In genomic region chr9:20693068-20693467, GRCh38 we compare ENCODE assay signal across 23 cellular contexts. TPM values are rescaled to one million over a fixed set of nuclear protein-coding genes. Genes with fewer than 3 reads are reported as not detected.
DNase-seq lines count a peak whose midpoint lies in the region; ATAC-seq, FAIRE-seq and TF ChIP-seq lines count a peak whose summit lies in the region.
"Had no signal": no experiment of that assay in that cellular context is flagged by ENCODE, and none has a peak within 500 bp of the region (broad histone marks: within the 10 kb centered on the region; RNA-seq: fewer than 3 reads in every experiment).

No MANE protein-coding gene starts in this region.

- H3K36me3 ChIP-seq in HepG2 (replicated peaks in 1 of 2; ENCODE audit: control insufficient read depth in 1 of 2, insufficient read depth in 2 of 2, low read length in 2 of 2) (no peaks in the 10 kb centered on the region), right lobe of liver (no peaks in the 10 kb centered on the region), adipocyte (ENCODE audit: control insufficient read depth, insufficient read depth, low read length, severe bottlenecking) (peaks cover 4% of the 10 kb centered on the region), upper lobe of right lung (no peaks in the 10 kb centered on the region)
- H3K36me3 ChIP-seq: heart right ventricle had no signal

- peaks cover 65% of the 10 kb centered on the region for H3K4me1 ChIP-seq in HepG2 (ENCODE audit: insufficient read depth, low read length)
- H3K4me1 ChIP-seq in right lobe of liver: no peaks in the 10 kb centered on the region
- peaks cover 26% of the 10 kb centered on the region for H3K4me1 ChIP-seq in adipocyte (ENCODE audit: control insufficient read depth, insufficient read depth, low read length)
- no peaks in the 10 kb centered on the region for H3K4me1 ChIP-seq in upper lobe of right lung

- H3K27me3 ChIP-seq in HepG2 (ENCODE audit: control insufficient read depth in 1 of 2, insufficient read depth in 2 of 2, low read length in 2 of 2) (no peaks in the 10 kb centered on the region), right lobe of liver (no peaks in the 10 kb centered on the region), adipocyte (replicated peaks; ENCODE audit: control insufficient read depth, insufficient read depth, low read length) (no peaks in the 10 kb centered on the region), upper lobe of right lung (no peaks in the 10 kb centered on the region)
- H3K27me3 ChIP-seq: heart right ventricle had no signal

- no peaks in the 10 kb centered on the region for H4K20me1 ChIP-seq in HepG2 (ENCODE audit: insufficient read depth, low read length)

- POLR2A ChIA-PET in HepG2 (lab: Yijun Ruan, JAX): interaction anchor here (1.6 kb wide), 1 partner anchor 9 kb away, joined by 30 read pairs; the partner anchor contains the start of gene FOCAD

- DNase-seq in HepG2 (ENCODE audit: low spot score) (no peak), right lobe of liver (no peak), adipocyte (ENCODE audit: low read depth) (peak; percentile 29), iris pigment epithelial cell (ENCODE audit: low read depth) (peak; percentile 47), upper lobe of right lung (no peak), NCI-H345 (lab: John Stamatoyannopoulos, UW) (no peak), NCI-H1694 (lab: John Stamatoyannopoulos, UW) (no peak)
- DNase-seq: activated CD4-positive, alpha-beta T cell treated with anti-CD3 and anti-CD28 coated beads, Interleukin-2, amount 50 U/mL, for 4 hours; activated T-cell treated with anti-CD3 and anti-CD28 coated beads, Interleukin-2, amount 50 U/mL, for 4 hours; CD8-positive, alpha-beta T cell; DND-41; heart right ventricle; HFFc6; NCI-H1092; NCI-H2107; NCI-H524 treated with DMSO at 0.1 percent for 48 hours; occipital lobe; stimulated activated CD4-positive, alpha-beta T cell treated with anti-CD3 and anti-CD28 coated beads, Interleukin-4, amount 100 ng/mL, for 1 hour; substantia nigra; SW 1271 had no signal

- no peak for TF ChIP-seq POLR2A in HepG2 (IDR thresholded peaks at IDR 0.05; ENCODE audit: insufficient read depth in 1 of 2, low read depth in 2 of 2, low read length in 2 of 2)
- TF ChIP-seq POLR2A in right lobe of liver (IDR thresholded peaks at IDR 0.05): no peak

- in situ Hi-C loops in HepG2 (cut with HindIII; ENCODE audit: extremely low pct_ligation_motif_present, low pct_unique_long_range_greater_than_20kb): no loop called here

- TF ChIP-seq CTCF in HepG2 (CRISPR knock-in tag; IDR thresholded peaks at IDR 0.05) (no peak), right lobe of liver (IDR thresholded peaks at IDR 0.05) (no peak), upper lobe of right lung (IDR thresholded peaks at IDR 0.05) (no peak)

- H3K9me3 ChIP-seq in HepG2 (ENCODE audit: low read length): no peaks in the 10 kb centered on the region
- H3K9me3 ChIP-seq in right lobe of liver: no peaks in the 10 kb centered on the region
- H3K9me3 ChIP-seq in adipocyte (ENCODE audit: control insufficient read depth, low read length): no peaks in the 10 kb centered on the region
- no peaks in the 10 kb centered on the region for H3K9me3 ChIP-seq in upper lobe of right lung
- H3K9me3 ChIP-seq: heart right ventricle had no signal

- TF ChIP-seq EP300 in HepG2 (IDR thresholded peaks at IDR 0.05; ENCODE audit: low read depth in 2 of 2, low read length in 2 of 2): no peak
- TF ChIP-seq EP300 in HepG2 (CRISPR knock-in tag; IDR thresholded peaks at IDR 0.05; ENCODE audit: borderline replicate concordance): no peak

- WGBS in HepG2 (ENCODE audit: low lambda C conversion rate): 83% methylated on average over 4 of the region's 4 CpGs
- WGBS in right lobe of liver (ENCODE audit: insufficient coverage, low coverage, low lambda C conversion rate, missing lambda C conversion rate): 88% methylated on average over 4 of the region's 4 CpGs

- TF ChIP-seq RAD21 in HepG2 (CRISPR knock-in tag; IDR thresholded peaks at IDR 0.05): no peak

- FAIRE-seq in HepG2 (lab: Jason Lieb, UNC): no peak
- FAIRE-seq: endothelial cell of umbilical vein had no signal

- H3K9ac ChIP-seq in HepG2 (ENCODE audit: insufficient read depth, low read depth, low read length): peak overlapping the region; percentile 59
- H3K9ac ChIP-seq in adipocyte (ENCODE audit: low read length): no peak overlapping the region

- intact Hi-C loops in HepG2 (cut with micrococcal nuclease; ENCODE audit: unreplicated experiment) (no loop called here), right lobe of liver (cut with DNase I) (no loop called here), upper lobe of right lung (cut with DNase I) (no loop called here)

- no TSS peak for BruUV-seq in HepG2 (replicated peaks; lab: Mats Ljungman, UMichigan)

- H3K4me2 ChIP-seq in HepG2 (ENCODE audit: low read depth, low read length): peak overlapping the region; percentile 74

- CTCF ChIA-PET in HepG2 (lab: Yijun Ruan, JAX; ENCODE audit: low intra/inter-chr PET ratio, low total read pairs): no interaction called here

- H3K4me3 ChIP-seq in HepG2 (replicated peaks in 1 of 3; ENCODE audit: insufficient read depth in 1 of 3, low read depth in 2 of 3, low read length in 3 of 3): peak overlapping the region in 1 of 3 experiments; percentile 40; a peak in 1 of 6 replicates
- H3K4me3 ChIP-seq in right lobe of liver: no peak overlapping the region
- no peak overlapping the region for H3K4me3 ChIP-seq in adipocyte (ENCODE audit: low read length)
- H3K4me3 ChIP-seq in upper lobe of right lung: no peak overlapping the region
- H3K4me3 ChIP-seq: heart right ventricle had no signal

- peaks cover 37% of the 10 kb centered on the region for H3K79me2 ChIP-seq in HepG2 (ENCODE audit: insufficient read depth, low read length)

- H3K27ac ChIP-seq in HepG2 (ENCODE audit: extremely low read length, insufficient read depth, low read length) (peak overlapping the region; percentile 76), right lobe of liver (no peak overlapping the region), upper lobe of right lung (no peak overlapping the region)
- H3K27ac ChIP-seq: heart right ventricle had no signal

- peak; percentile 14 for ATAC-seq in HepG2
- no peak for ATAC-seq in right lobe of liver
- ATAC-seq in upper lobe of right lung: peak; percentile 82
- ATAC-seq in HG03521 (IDR thresholded peaks at IDR 0.05; ENCODE audit: unreplicated experiment): no peak
- ATAC-seq: activated naive CD4-positive, alpha-beta T cell treated with anti-CD3 and anti-CD28 coated beads, Interleukin-2, amount 50 U/mL, for 72 hours; activated T-cell treated with anti-CD3 and anti-CD28 coated beads, Interleukin-2, amount 50 U/mL, for 4 hours; CD8-positive, alpha-beta T cell had no signal

- H2AFZ ChIP-seq in HepG2 (ENCODE audit: low read length): no peak overlapping the region

TF ChIP-seq in HepG2, 621 proteins besides CTCF, POLR2A, EP300 and RAD21:
- TF ChIP-seq CHCHD3 (CRISPR knock-in tag; IDR thresholded peaks at IDR 0.05) (no peak), TAF1 (CRISPR knock-in tag; IDR thresholded peaks at IDR 0.05) (0 out of 2 replicates have a peak, but pooled peaks have one; percentile 7)
- TF ChIP-seq, protein P1, sequence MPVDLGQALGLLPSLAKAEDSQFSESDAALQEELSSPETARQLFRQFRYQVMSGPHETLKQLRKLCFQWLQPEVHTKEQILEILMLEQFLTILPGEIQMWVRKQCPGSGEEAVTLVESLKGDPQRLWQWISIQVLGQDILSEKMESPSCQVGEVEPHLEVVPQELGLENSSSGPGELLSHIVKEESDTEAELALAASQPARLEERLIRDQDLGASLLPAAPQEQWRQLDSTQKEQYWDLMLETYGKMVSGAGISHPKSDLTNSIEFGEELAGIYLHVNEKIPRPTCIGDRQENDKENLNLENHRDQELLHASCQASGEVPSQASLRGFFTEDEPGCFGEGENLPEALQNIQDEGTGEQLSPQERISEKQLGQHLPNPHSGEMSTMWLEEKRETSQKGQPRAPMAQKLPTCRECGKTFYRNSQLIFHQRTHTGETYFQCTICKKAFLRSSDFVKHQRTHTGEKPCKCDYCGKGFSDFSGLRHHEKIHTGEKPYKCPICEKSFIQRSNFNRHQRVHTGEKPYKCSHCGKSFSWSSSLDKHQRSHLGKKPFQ (CRISPR knock-in tag; IDR thresholded peaks at IDR 0.05; ENCODE audit: insufficient replicate concordance): peak; percentile 40

RNA-seq across cellular contexts. Expression of gene FOCAD, which starts 9.0 kb away (rescaled TPM):
- total RNA-seq in HepG2 (2016; rRNA removed; fragmentation: Illumina TruSeq; extraction: Trizol): 31.1 and 52.7 TPM in 2 replicates
- total RNA-seq in HepG2 (2016; cell fraction: cytosol; rRNA removed; fragmentation: Illumina TruSeq; extraction: Trizol; ENCODE audit: low read depth): 26.3 and 27.6 TPM in 2 replicates
- 29.2 and 47.9 TPM in 2 replicates for total RNA-seq in HepG2 (2016; cell fraction: insoluble cytoplasmic fraction; rRNA removed; fragmentation: Illumina TruSeq; extraction: Trizol)
- 25.4 and 36.7 TPM in 2 replicates for total RNA-seq in HepG2 (2016; cell fraction: membrane; rRNA removed; fragmentation: Illumina TruSeq; extraction: Trizol)
- total RNA-seq in HepG2 (2016; cell fraction: nucleus; rRNA removed; fragmentation: Illumina TruSeq; extraction: Trizol): 37.8 and 42.8 TPM in 2 replicates
- polyA plus RNA-seq in HepG2 (2011; rRNA removed): 14.6 and 18.0 TPM in 2 replicates
- 11.3 and 11.6 TPM in 2 replicates for polyA plus RNA-seq in HepG2 (2011; cell fraction: cytosol; rRNA removed)
- polyA plus RNA-seq in HepG2 (2011; cell fraction: nucleus; rRNA removed): 19.6 and 24.6 TPM in 2 replicates
- 9.1 and 11.1 TPM in 2 replicates for polyA plus RNA-seq in HepG2 (2012)
- polyA plus RNA-seq in HepG2 (2016; cell fraction: cytosol; fragmentation: Illumina TruSeq; extraction: Trizol; ENCODE audit: low read depth): 0.66 and 0.68 TPM in 2 replicates
- 20.9 and 21.6 TPM in 2 replicates for polyA plus RNA-seq in HepG2 (2016; cell fraction: insoluble cytoplasmic fraction; fragmentation: Illumina TruSeq; extraction: Trizol; ENCODE audit: low read depth)
- 2.1 and 2.2 TPM in 2 replicates for polyA plus RNA-seq in HepG2 (2016; cell fraction: membrane; fragmentation: Illumina TruSeq; extraction: Trizol; ENCODE audit: low read depth)
- 12.2 and 12.4 TPM in 2 replicates for polyA plus RNA-seq in HepG2 (2016; cell fraction: nucleus; fragmentation: Illumina TruSeq; extraction: Trizol; ENCODE audit: insufficient read depth, low read depth)
- 107 and 126 TPM in 2 replicates for polyA minus RNA-seq in HepG2 (2011; rRNA and poly(A)+ RNA removed; ENCODE audit: low replicate concordance)
- polyA minus RNA-seq in HepG2 (2011; cell fraction: cytosol; rRNA and poly(A)+ RNA removed): 46.4 and 48.7 TPM in 2 replicates
- 77.1 and 88.3 TPM in 2 replicates for polyA minus RNA-seq in HepG2 (2011; cell fraction: nucleus; rRNA and poly(A)+ RNA removed)
- total RNA-seq in right lobe of liver: 10 to 100 TPM in 2 of 6 experiments, 1 to 10 TPM in 4; 6.4 to 18.3 (median 7.8) TPM
- total RNA-seq in upper lobe of right lung: 25.5 TPM

Comparison
In these comparisons a context has a peak if more than half of its experiments do, and no peak if none do; other contexts are left out.
1. ATAC-seq: peak in HepG2 (single experiment) and upper lobe of right lung (single experiment); none in right lobe of liver (0 of 4) and HG03521 (single experiment).
2. DNase-seq: peak in adipocyte (single experiment) and iris pigment epithelial cell (single experiment); none in HepG2 (single experiment), right lobe of liver (0 of 3), upper lobe of right lung (single experiment), NCI-H345 (single experiment) and NCI-H1694 (single experiment).